15 cellular contexts compared by ENCODE assay signal in the genomic region with DNA sequence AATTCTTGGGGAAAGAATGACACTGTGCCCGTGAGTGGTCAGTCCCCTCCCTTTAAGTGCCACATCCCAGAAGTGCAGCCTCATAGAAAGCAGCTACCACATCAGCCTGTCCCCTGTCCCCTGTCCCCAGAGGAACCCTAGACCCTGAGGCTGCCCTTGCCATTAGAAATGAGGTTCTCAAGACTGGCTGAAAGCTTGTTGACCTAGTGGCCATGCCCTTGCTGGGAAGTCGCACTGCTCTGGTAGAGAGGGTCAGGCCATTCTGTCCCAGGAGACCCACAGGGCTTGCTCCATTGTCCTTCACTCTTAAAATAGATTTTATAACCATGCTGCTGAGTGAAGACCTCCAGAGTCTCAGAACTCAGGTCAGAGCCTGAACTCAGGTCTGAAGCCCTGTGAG.
"Had no signal": no experiment of that assay in that cellular context is flagged by ENCODE, and none has a peak within 500 bp of the region (broad histone marks: within the 10 kb centered on the region; RNA-seq: fewer than 3 reads in every experiment).

No MANE protein-coding gene starts in this region.

- H3K4me1 ChIP-seq: lower lobe of right lung, uterus had no signal

- H3K27me3 ChIP-seq: uterus had no signal

- H3K36me3 Mint-ChIP-seq: stimulated activated effector memory CD8-positive, alpha-beta T cell treated with anti-CD3 and anti-CD28 coated beads, Interleukin-12 subunit alpha, Interleukin-12 subunit beta, amount 100 ng/mL, for 72 hours had no signal

- H3K4me3 Mint-ChIP-seq: activated CD8-positive, alpha-beta T cell treated with anti-CD3 and anti-CD28 coated beads for 36 hours; activated naive CD4-positive, alpha-beta T cell treated with anti-CD3 and anti-CD28 coated beads for 36 hours; activated naive CD8-positive, alpha-beta T cell treated with anti-CD3 and anti-CD28 coated beads, Interleukin-2, amount 50 U/mL, for 24 hours; stimulated activated effector memory CD8-positive, alpha-beta T cell treated with anti-CD3 and anti-CD28 coated beads, Interleukin-12 subunit alpha, Interleukin-12 subunit beta, amount 100 ng/mL, for 72 hours had no signal

- H3K9me3 Mint-ChIP-seq: activated CD8-positive, alpha-beta T cell treated with anti-CD3 and anti-CD28 coated beads for 36 hours; activated naive CD4-positive, alpha-beta T cell treated with anti-CD3 and anti-CD28 coated beads for 36 hours; stimulated activated effector memory CD8-positive, alpha-beta T cell treated with anti-CD3 and anti-CD28 coated beads, Interleukin-12 subunit alpha, Interleukin-12 subunit beta, amount 100 ng/mL, for 72 hours had no signal

- ATAC-seq: activated CD8-positive, alpha-beta T cell treated with anti-CD3 and anti-CD28 coated beads for 36 hours; activated naive CD8-positive, alpha-beta T cell treated with anti-CD3 and anti-CD28 coated beads, Interleukin-2, amount 50 U/mL, for 24 hours; stimulated activated effector memory CD8-positive, alpha-beta T cell treated with anti-CD3 and anti-CD28 coated beads, Interleukin-12 subunit alpha, Interleukin-12 subunit beta, amount 100 ng/mL, for 72 hours had no signal

- H3K9me3 ChIP-seq: lower lobe of right lung, uterus had no signal

- H3K27ac ChIP-seq: lower lobe of right lung, uterus had no signal

- DNase-seq: activated CD4-positive, alpha-beta T cell treated with anti-CD3 and anti-CD28 coated beads for 48 hours; activated CD8-positive, alpha-beta T cell treated with anti-CD3 and anti-CD28 coated beads for 36 hours; activated naive CD4-positive, alpha-beta T cell treated with anti-CD3 and anti-CD28 coated beads for 36 hours; activated naive CD8-positive, alpha-beta T cell treated with anti-CD3 and anti-CD28 coated beads, Interleukin-2, amount 50 U/mL, for 24 hours; aorta; dermis blood vessel endothelial cell; hippocampal formation; lower lobe of right lung; midbrain; posterior cingulate gyrus; stimulated activated CD4-positive, alpha-beta T cell treated with anti-CD3 and anti-CD28 coated beads, Interleukin-12 subunit alpha, Interleukin-12 subunit beta, amount 100 ng/mL, for 4 hours; stimulated activated CD4-positive, alpha-beta T cell treated with anti-CD3 and anti-CD28 coated beads, Interleukin-2, amount 100 ng/mL, for 24 hours; T-helper 2 cell; uterus had no signal

- H3K4me3 ChIP-seq: lower lobe of right lung, uterus had no signal

- H3K36me3 ChIP-seq: lower lobe of right lung, uterus had no signal

- H3K4me1 Mint-ChIP-seq: stimulated activated effector memory CD8-positive, alpha-beta T cell treated with anti-CD3 and anti-CD28 coated beads, Interleukin-12 subunit alpha, Interleukin-12 subunit beta, amount 100 ng/mL, for 72 hours had no signal

- H3K27ac Mint-ChIP-seq: activated CD8-positive, alpha-beta T cell treated with anti-CD3 and anti-CD28 coated beads for 36 hours; activated naive CD4-positive, alpha-beta T cell treated with anti-CD3 and anti-CD28 coated beads for 36 hours; activated naive CD8-positive, alpha-beta T cell treated with anti-CD3 and anti-CD28 coated beads, Interleukin-2, amount 50 U/mL, for 24 hours; stimulated activated effector memory CD8-positive, alpha-beta T cell treated with anti-CD3 and anti-CD28 coated beads, Interleukin-12 subunit alpha, Interleukin-12 subunit beta, amount 100 ng/mL, for 72 hours had no signal
